Comparison of ENCODE assay signal across 25 cellular contexts in the genomic region with DNA sequence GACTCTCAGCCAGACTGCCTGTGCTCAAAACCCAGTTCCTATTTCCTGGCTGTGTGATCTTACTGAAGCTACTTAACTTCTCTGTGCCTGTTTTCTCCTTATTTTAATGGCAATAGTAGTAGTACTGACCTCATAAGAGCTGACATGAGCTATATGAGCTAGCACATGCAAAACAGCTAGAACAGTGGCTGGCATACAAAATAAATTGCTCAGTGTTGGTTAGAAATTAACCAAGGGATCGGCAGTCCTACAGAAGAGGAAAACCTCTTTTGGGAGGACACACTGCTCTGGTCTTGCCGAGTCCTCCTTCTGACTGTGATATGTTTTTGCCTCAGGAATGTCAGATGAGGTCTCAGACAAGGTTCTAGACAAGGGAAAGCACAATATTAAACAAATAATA.
"Had no signal": no experiment of that assay in that cellular context is flagged by ENCODE, and none has a peak within 500 bp of the region (broad histone marks: within the 10 kb centered on the region; RNA-seq: fewer than 3 reads in every experiment).

No MANE protein-coding gene starts in this region.

- H3K4me1 ChIP-seq: esophagus muscularis mucosa, gastrocnemius medialis, heart right ventricle, left lung, lower lobe of right lung had no signal

- H3K9me3 Mint-ChIP-seq: mesothelial cell of epicardium had no signal

- H3K36me3 ChIP-seq: esophagus muscularis mucosa, gastrocnemius medialis, heart right ventricle, left lung, lower lobe of right lung had no signal

- H3K4me3 Mint-ChIP-seq: mesothelial cell of epicardium; naive thymus-derived CD4-positive, alpha-beta T cell had no signal

- H3K4me3 ChIP-seq: coronary artery, dorsolateral prefrontal cortex, esophagus muscularis mucosa, gastrocnemius medialis, heart right ventricle, left lung, lower lobe of right lung had no signal

- H3K36me3 Mint-ChIP-seq: mesothelial cell of epicardium; naive thymus-derived CD4-positive, alpha-beta T cell had no signal

- FAIRE-seq: colon, endothelial cell of umbilical vein, islet of Langerhans, keratinocyte had no signal

- H3K4me1 Mint-ChIP-seq: mesothelial cell of epicardium; naive thymus-derived CD4-positive, alpha-beta T cell had no signal

- H3K27me3 ChIP-seq: esophagus muscularis mucosa, gastrocnemius medialis, left lung had no signal

- H3K27ac ChIP-seq: coronary artery, dorsolateral prefrontal cortex, esophagus muscularis mucosa, gastrocnemius medialis, heart right ventricle, left lung, lower lobe of right lung had no signal

- H3K27ac Mint-ChIP-seq: mesothelial cell of epicardium; naive thymus-derived CD4-positive, alpha-beta T cell had no signal

- ATAC-seq: gastrocnemius medialis; heart right ventricle; left cardiac atrium; left lung; left ventricle myocardium superior; lower lobe of right lung; naive thymus-derived CD4-positive, alpha-beta T cell had no signal

- H3K9me3 ChIP-seq: esophagus muscularis mucosa, gastrocnemius medialis, heart right ventricle, left lung, lower lobe of right lung had no signal

- DNase-seq: cerebellar nuclear complex; dermis blood vessel endothelial cell; dorsolateral prefrontal cortex; effector CD4-positive, alpha-beta T cell; effector memory CD4-positive, alpha-beta T cell; foreskin fibroblast; foreskin melanocyte; gastrocnemius medialis; glutamatergic neuron; head of caudate nucleus; heart right ventricle; hippocampal formation; left cardiac atrium; left lung; left ventricle myocardium superior; lower lobe of right lung; mesenchymal stem cell; naive thymus-derived CD4-positive, alpha-beta T cell had no signal
